ENCODE assay signal across 17 cellular contexts in genomic region chr4:2251073-2251794, GRCh38. TPM values are rescaled to one million over a fixed set of nuclear protein-coding genes. Genes with fewer than 3 reads are reported as not detected.
DNase-seq lines count a peak whose midpoint lies in the region; ATAC-seq, FAIRE-seq and TF ChIP-seq lines count a peak whose summit lies in the region.
"Had no signal": no experiment of that assay in that cellular context is flagged by ENCODE, and none has a peak within 500 bp of the region (broad histone marks: within the 10 kb centered on the region; RNA-seq: fewer than 3 reads in every experiment).

No MANE protein-coding gene starts in this region.

- CTCF ChIA-PET in CD8-positive, alpha-beta T cell (lab: Charles Lee), result interaction anchor here (1.0 to 1.8 kb wide), 2 partner anchors 10 to 31 kb away, joined by 3 to 6 read pairs; no protein-coding TSS in a partner anchor
- CTCF ChIA-PET in GM10248 (lab: Yijun Ruan, JAX), result interaction anchor here (0.8 to 1.4 kb wide), 2 partner anchors 11 to 162 kb away, joined by 3 read pairs; partner anchors contain the start of gene MXD4

- H3K27me3 Mint-ChIP-seq in CD8-positive, alpha-beta T cell (ENCODE audit: low read depth), result no peaks in the 10 kb centered on the region
- H3K27me3 Mint-ChIP-seq in chondrocyte (ENCODE audit: low read depth), result no peaks in the 10 kb centered on the region
- H3K27me3 Mint-ChIP-seq: CD4-positive, alpha-beta memory T cell; IgD-negative memory B cell; stimulated activated naive CD8-positive, alpha-beta T cell treated with anti-CD3 and anti-CD28 coated beads, Interleukin-15, Interleukin-2, amounts not matched to agents 100 ng/mL and 50 ng/mL, for 24 hours had no signal

- H3K27me3 ChIP-seq in CD8-positive, alpha-beta T cell (ENCODE audit: insufficient read depth, low read length), result no peaks in the 10 kb centered on the region
- H3K27me3 ChIP-seq in pancreas, result no peaks in the 10 kb centered on the region

- H3K4me3 ChIP-seq in CD8-positive, alpha-beta T cell (ENCODE audit: low read depth, low read length), result no peak overlapping the region
- no peak overlapping the region for H3K4me3 ChIP-seq in pancreas
- H3K4me3 ChIP-seq: HAP-1, SK-N-MC had no signal

- H3K27ac ChIP-seq in CD8-positive, alpha-beta T cell (ENCODE audit: low read depth, low read length), result no peak overlapping the region
- H3K27ac ChIP-seq in pancreas, result no peak overlapping the region
- H3K27ac ChIP-seq: SK-N-MC had no signal

- ATAC-seq in CD8-positive, alpha-beta T cell, result no peak
- ATAC-seq in pancreas, result no peak

- intact Hi-C loops in CD8-positive, alpha-beta T cell (cut with DNase I, micrococcal nuclease), result no loop called here
- intact Hi-C loops in pancreas (cut with DNase I), result no loop called here

- FAIRE-seq in GM19239 (lab: Jason Lieb, UNC) (no peak), pancreas (lab: Jason Lieb, UNC) (no peak), urothelium cell line (lab: Jason Lieb, UNC) (no peak)

- POLR2A ChIA-PET in CD8-positive, alpha-beta T cell (lab: Charles Lee), result no interaction called here
- POLR2A ChIA-PET in GM10248 (lab: Yijun Ruan, JAX), result interaction anchor here (1.1 kb wide), 1 partner anchor 9 kb away, joined by 3 read pairs; the partner anchor contains the start of genes HAUS3 and POLN

- WGBS in pancreas, 2 donors, result 92 to 93% methylated on average over 25 of the region's 25 CpGs

- no peak for TF ChIP-seq CTCF in CD8-positive, alpha-beta T cell (IDR thresholded peaks at IDR 0.05)
- TF ChIP-seq CTCF in chondrocyte (IDR thresholded peaks at IDR 0.05), result no peak
- TF ChIP-seq CTCF in pancreas (IDR thresholded peaks at IDR 0.05), result no peak
- TF ChIP-seq CTCF in GM10248 (IDR thresholded peaks at IDR 0.05; ENCODE audit: control extremely low read depth, extremely low read depth, low read depth, missing control alignments), result no peak

- no peaks in the 10 kb centered on the region for H3K9me3 Mint-ChIP-seq in CD8-positive, alpha-beta T cell
- H3K9me3 Mint-ChIP-seq in chondrocyte (ENCODE audit: low read depth), result no peaks in the 10 kb centered on the region
- H3K9me3 Mint-ChIP-seq: IgD-negative memory B cell; nephron; stimulated activated naive CD8-positive, alpha-beta T cell treated with anti-CD3 and anti-CD28 coated beads, Interleukin-15, Interleukin-2, amounts not matched to agents 100 ng/mL and 50 ng/mL, for 24 hours had no signal

- H3K9me3 ChIP-seq in CD8-positive, alpha-beta T cell (ENCODE audit: low read length), result no peaks in the 10 kb centered on the region
- H3K9me3 ChIP-seq in pancreas, result no peaks in the 10 kb centered on the region
- H3K9me3 ChIP-seq: HAP-1 had no signal

- H3K36me3 ChIP-seq in CD8-positive, alpha-beta T cell (ENCODE audit: insufficient read depth, low read length), result peaks cover 4% of the 10 kb centered on the region
- peaks cover 0 to 23% (median 0%) of the 10 kb centered on the region in 3 donors for H3K36me3 ChIP-seq in pancreas
- H3K36me3 ChIP-seq: HAP-1 had no signal

- H3K4me1 ChIP-seq in CD8-positive, alpha-beta T cell (ENCODE audit: insufficient read depth, low read length), result no peaks in the 10 kb centered on the region
- peaks cover 0 to 1% (median 0%) of the 10 kb centered on the region in 3 donors for H3K4me1 ChIP-seq in pancreas
- H3K4me1 ChIP-seq: HAP-1 had no signal

- H3K27ac Mint-ChIP-seq in CD8-positive, alpha-beta T cell, result no peak overlapping the region
- no peak overlapping the region for H3K27ac Mint-ChIP-seq in chondrocyte (ENCODE audit: unreplicated experiment)
- H3K27ac Mint-ChIP-seq: nephron; stimulated activated naive CD8-positive, alpha-beta T cell treated with anti-CD3 and anti-CD28 coated beads, Interleukin-15, Interleukin-2, amounts not matched to agents 100 ng/mL and 50 ng/mL, for 24 hours had no signal

- DNase-seq in CD8-positive, alpha-beta T cell, result peak in 5 of 7 experiments; percentile 0 to 43 (median 9)
- DNase-seq in GM19239 (ENCODE audit: insufficient read length, low spot score) (peak; percentile 7), chondrocyte (ENCODE audit: low spot score) (peak; percentile 80), pancreas (peak in 4 of 6 donors; percentile 8 to 74 (median 17)), urothelium cell line (ENCODE audit: low spot score) (no peak), GM10248 (ENCODE audit: extremely low spot score) (no peak), COLO829 (ENCODE audit: low spot score) (no peak)
- no peak for DNase-seq in stimulated activated CD4-positive, alpha-beta T cell treated with anti-CD3 and anti-CD28 coated beads, Interleukin-12 subunit alpha, Interleukin-12 subunit beta, amount 100 ng/mL, for 4 hours
- DNase-seq: activated CD4-positive, alpha-beta T cell treated with anti-CD3 and anti-CD28 coated beads, Interleukin-2, amount 50 U/mL, for 1 hour; kidney glomerular epithelial cell; NCI-H1694 had no signal

- peaks cover 43% of the 10 kb centered on the region for H3K36me3 Mint-ChIP-seq in CD8-positive, alpha-beta T cell
- peaks cover 20% of the 10 kb centered on the region for H3K36me3 Mint-ChIP-seq in chondrocyte (ENCODE audit: low read depth)

- H3K4me1 Mint-ChIP-seq in CD8-positive, alpha-beta T cell (ENCODE audit: low read depth), result peaks cover 8% of the 10 kb centered on the region
- no peaks in the 10 kb centered on the region for H3K4me1 Mint-ChIP-seq in chondrocyte (ENCODE audit: low read depth)

- H3K4me3 Mint-ChIP-seq in CD8-positive, alpha-beta T cell, result no peak overlapping the region
- H3K4me3 Mint-ChIP-seq in chondrocyte (ENCODE audit: unreplicated experiment), result no peak overlapping the region
- H3K4me3 Mint-ChIP-seq: CD4-positive, alpha-beta memory T cell; IgD-negative memory B cell; nephron; stimulated activated naive CD8-positive, alpha-beta T cell treated with anti-CD3 and anti-CD28 coated beads, Interleukin-15, Interleukin-2, amounts not matched to agents 100 ng/mL and 50 ng/mL, for 24 hours had no signal

RNA-seq across cellular contexts. Expression of gene HAUS3, which starts 9.3 kb away (rescaled TPM):
- 100 to 1,000 TPM; 154 TPM for total RNA-seq in CD8-positive, alpha-beta T cell
- total RNA-seq in chondrocyte, result 8.6 to 12.5 TPM (median 10.0 TPM) in 3 replicates
- total RNA-seq in pancreas, result 1 to 10 TPM; 4.1 to 7.9 (median 5.7) TPM
- polyA plus RNA-seq in pancreas, result 1 to 10 TPM; 8.5 to 9.6 TPM

RNA-seq across cellular contexts. Expression of gene POLN, which starts 9.3 kb away (rescaled TPM):
- 1 to 10 TPM in 1 of 2 experiments, under 1 TPM in 1; 0.89 to 1.7 TPM for total RNA-seq in CD8-positive, alpha-beta T cell
- 3.8 to 9.1 TPM (median 5.5 TPM) in 3 replicates for total RNA-seq in chondrocyte
- 1 to 10 TPM in 5 of 6 donors, under 1 TPM in 1; 0.95 to 2.3 (median 1.9) TPM for total RNA-seq in pancreas
- 1 to 10 TPM; 2.5 to 3.6 TPM for polyA plus RNA-seq in pancreas

RNA-seq across cellular contexts. Expression of gene MXD4, which starts 10.7 kb away (rescaled TPM):
- 100 to 1,000 TPM; 175 to 178 TPM for total RNA-seq in CD8-positive, alpha-beta T cell
- total RNA-seq in chondrocyte, result 80.3 to 114 TPM (median 82.7 TPM) in 3 replicates
- 10 to 100 TPM; 14.8 to 35.8 (median 24.7) TPM for total RNA-seq in pancreas
- 10 to 100 TPM; 29.6 to 51.4 TPM for polyA plus RNA-seq in pancreas

Comparison
In these comparisons a context has a peak if more than half of its experiments do, and no peak if none do; other contexts are left out.
1. DNase-seq: peak in CD8-positive, alpha-beta T cell (5 of 7), GM19239 (single experiment), chondrocyte (single experiment) and pancreas (4 of 6); none in urothelium cell line (single experiment), GM10248 (single experiment), stimulated activated CD4-positive, alpha-beta T cell treated with anti-CD3 and anti-CD28 coated beads, Interleukin-12 subunit alpha, Interleukin-12 subunit beta, amount 100 ng/mL, for 4 hours (single experiment) and COLO829 (single experiment).
2. RNA of gene HAUS3, which starts 9.3 kb away (total RNA-seq): 154 TPM in CD8-positive, alpha-beta T cell; 8.6 to 12.5 TPM in chondrocyte and 4.1 to 7.9 TPM in pancreas; every median in the first group is over 10 times any median in the second.